ENCODE assay signal across 17 cellular contexts in genomic region chr21:37240978-37241377, GRCh38. TPM values are rescaled to one million over a fixed set of nuclear protein-coding genes. Genes with fewer than 3 reads are reported as not detected.
DNase-seq lines count a peak whose midpoint lies in the region; ATAC-seq and TF ChIP-seq lines count a peak whose summit lies in the region.
"Had no signal": no experiment of that assay in that cellular context is flagged by ENCODE, and none has a peak within 500 bp of the region (broad histone marks: within the 10 kb centered on the region; RNA-seq: fewer than 3 reads in every experiment).

No MANE protein-coding gene starts in this region.

- DNase-seq in activated naive CD4-positive, alpha-beta T cell treated with anti-CD3 and anti-CD28 coated beads, Interleukin-2, amount 50 U/mL, for 72 hours (ENCODE audit: low spot score in 2 of 2) = no peak
- DNase-seq in activated naive CD4-positive, alpha-beta T cell treated with anti-CD3 and anti-CD28 coated beads for 36 hours = no peak
- no peak for DNase-seq in WTC11 (ENCODE audit: low spot score)
- DNase-seq in immature natural killer cell = no peak
- DNase-seq in aorta = no peak
- DNase-seq in KBM-7 = no peak
- DNase-seq: CD8-positive, alpha-beta memory T cell; GF-D8; MG63; NCI-H1105; NCI-H187; NCI-H446 treated with DMSO at 0.1 percent for 48 hours; NCI-H748 treated with DMSO at 0.1 percent for 48 hours; PC-9 had no signal

- no peaks in the 10 kb centered on the region for H3K27me3 Mint-ChIP-seq in activated naive CD4-positive, alpha-beta T cell treated with anti-CD3 and anti-CD28 coated beads for 36 hours (ENCODE audit: low read depth)
- H3K27me3 Mint-ChIP-seq in WTC11 (ENCODE audit: low read depth) (no peaks in the 10 kb centered on the region), immature natural killer cell (ENCODE audit: low read depth in 3 of 3) (no peaks in the 10 kb centered on the region)
- H3K27me3 Mint-ChIP-seq: B cell; CD8-positive, alpha-beta memory T cell had no signal

- no peak overlapping the region for H3K4me3 Mint-ChIP-seq in activated naive CD4-positive, alpha-beta T cell treated with anti-CD3 and anti-CD28 coated beads for 36 hours
- no peak overlapping the region for H3K4me3 Mint-ChIP-seq in WTC11
- no peak overlapping the region for H3K4me3 Mint-ChIP-seq in immature natural killer cell
- H3K4me3 Mint-ChIP-seq: B cell; CD8-positive, alpha-beta memory T cell had no signal

- intact Hi-C loops in activated naive CD4-positive, alpha-beta T cell treated with anti-CD3 and anti-CD28 coated beads for 36 hours (cut with micrococcal nuclease) = no loop called here
- intact Hi-C loops in aorta (cut with DNase I) = no loop called here

- ATAC-seq in activated naive CD4-positive, alpha-beta T cell treated with anti-CD3 and anti-CD28 coated beads, Interleukin-2, amount 50 U/mL, for 72 hours = peak in 1 of 2 donors; percentile 61
- ATAC-seq in WTC11 = no peak
- no peak for ATAC-seq in GM18520 (IDR thresholded peaks at IDR 0.05; ENCODE audit: unreplicated experiment)
- no peak for ATAC-seq in aorta (ENCODE audit: low FRiP score)

- H3K4me3 ChIP-seq in aorta (ENCODE audit: low read length in 2 of 2) = no peak overlapping the region
- H3K4me3 ChIP-seq: MG63, PC-9 had no signal

- no peaks in the 10 kb centered on the region for H3K36me3 ChIP-seq in aorta (ENCODE audit: control insufficient read depth in 1 of 2, insufficient read depth in 2 of 2, low read length in 1 of 2)

- H3K27ac Mint-ChIP-seq in activated naive CD4-positive, alpha-beta T cell treated with anti-CD3 and anti-CD28 coated beads, Interleukin-2, amount 50 U/mL, for 72 hours = peak overlapping the region; percentile 8 to 25
- no peak overlapping the region for H3K27ac Mint-ChIP-seq in activated naive CD4-positive, alpha-beta T cell treated with anti-CD3 and anti-CD28 coated beads for 36 hours
- peak overlapping the region; percentile 39; the same call in 1 of the 2 replicates for H3K27ac Mint-ChIP-seq in WTC11
- peak overlapping the region in 5 of 6 donors; percentile 31 to 76 (median 56) for H3K27ac Mint-ChIP-seq in immature natural killer cell
- H3K27ac Mint-ChIP-seq: B cell had no signal

- no peaks in the 10 kb centered on the region for H3K4me1 ChIP-seq in aorta (ENCODE audit: control insufficient read depth in 1 of 2, insufficient read depth in 2 of 2, low read length in 2 of 2)

- no peaks in the 10 kb centered on the region for H3K9me3 Mint-ChIP-seq in activated naive CD4-positive, alpha-beta T cell treated with anti-CD3 and anti-CD28 coated beads, Interleukin-2, amount 50 U/mL, for 72 hours
- H3K9me3 Mint-ChIP-seq in activated naive CD4-positive, alpha-beta T cell treated with anti-CD3 and anti-CD28 coated beads for 36 hours = no peaks in the 10 kb centered on the region
- no peaks in the 10 kb centered on the region for H3K9me3 Mint-ChIP-seq in WTC11
- H3K9me3 Mint-ChIP-seq in immature natural killer cell = no peaks in the 10 kb centered on the region
- H3K9me3 Mint-ChIP-seq: CD8-positive, alpha-beta memory T cell had no signal

- no peaks in the 10 kb centered on the region for H3K9me3 ChIP-seq in aorta (ENCODE audit: control insufficient read depth, low read length)
- H3K9me3 ChIP-seq: MG63 had no signal

- 84 to 85% methylated on average over 8 of the region's 8 CpGs for WGBS in aorta, 2 donors

- CTCF ChIA-PET in activated naive CD4-positive, alpha-beta T cell treated with anti-CD3 and anti-CD28 coated beads for 36 hours (lab: Charles Lee) = no interaction called here
- CTCF ChIA-PET in WTC11 (lab: Charles Lee) = no interaction called here

- no peak overlapping the region for H3K27ac ChIP-seq in aorta (ENCODE audit: low read depth in 1 of 2, low read length in 2 of 2)
- H3K27ac ChIP-seq: KMS-11, PC-9 had no signal

- H3K4me1 Mint-ChIP-seq in activated naive CD4-positive, alpha-beta T cell treated with anti-CD3 and anti-CD28 coated beads for 36 hours (ENCODE audit: low read depth) = peaks cover 49% of the 10 kb centered on the region
- H3K4me1 Mint-ChIP-seq in WTC11 (peaks cover 28% of the 10 kb centered on the region), immature natural killer cell (peaks cover 81 to 92% of the 10 kb centered on the region in 2 donors)

- no peaks in the 10 kb centered on the region for H3K27me3 ChIP-seq in aorta (ENCODE audit: control insufficient read depth in 1 of 2, insufficient read depth in 2 of 2, low read length in 1 of 2)
- H3K27me3 ChIP-seq: MG63 had no signal

- no peak for TF ChIP-seq CTCF in WTC11 (IDR thresholded peaks at IDR 0.05)

- POLR2A ChIA-PET in WTC11 (lab: Charles Lee) = no interaction called here

- peaks cover 0 to 27% of the 10 kb centered on the region in 2 donors for H3K36me3 Mint-ChIP-seq in activated naive CD4-positive, alpha-beta T cell treated with anti-CD3 and anti-CD28 coated beads, Interleukin-2, amount 50 U/mL, for 72 hours
- H3K36me3 Mint-ChIP-seq in activated naive CD4-positive, alpha-beta T cell treated with anti-CD3 and anti-CD28 coated beads for 36 hours (ENCODE audit: low read depth) = peaks cover 17% of the 10 kb centered on the region
- peaks cover 23% of the 10 kb centered on the region for H3K36me3 Mint-ChIP-seq in WTC11
- peaks cover 7 to 18% (median 8%) of the 10 kb centered on the region in 3 donors for H3K36me3 Mint-ChIP-seq in immature natural killer cell

- in situ Hi-C loops in KBM-7 (cut with MboI; ENCODE audit: low pct_unique_long_range_greater_than_20kb, low sequenced_read_pairs) = no loop called here

TF ChIP-seq in WTC11, 78 proteins besides CTCF, POLR2A, EP300 and RAD21 (continues in another document):
- TF ChIP-seq, protein P1, sequence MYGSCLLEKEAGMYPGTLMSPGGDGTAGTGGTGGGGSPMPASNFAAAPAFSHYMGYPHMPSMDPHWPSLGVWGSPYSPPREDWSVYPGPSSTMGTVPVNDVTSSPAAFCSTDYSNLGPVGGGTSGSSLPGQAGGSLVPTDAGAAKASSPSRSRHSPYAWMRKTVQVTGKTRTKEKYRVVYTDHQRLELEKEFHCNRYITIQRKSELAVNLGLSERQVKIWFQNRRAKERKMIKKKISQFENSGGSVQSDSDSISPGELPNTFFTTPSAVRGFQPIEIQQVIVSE (CRISPR knock-in tag; IDR thresholded peaks at IDR 0.05; ENCODE audit: borderline replicate concordance) = no peak
- TF ChIP-seq PRDM15 (CRISPR knock-in tag; IDR thresholded peaks at IDR 0.05) (no peak), GABPB1 (CRISPR knock-in tag; IDR thresholded peaks at IDR 0.05) (no peak), ATF6 (CRISPR knock-in tag; IDR thresholded peaks at IDR 0.05) (no peak)
- TF ChIP-seq, protein P2, sequence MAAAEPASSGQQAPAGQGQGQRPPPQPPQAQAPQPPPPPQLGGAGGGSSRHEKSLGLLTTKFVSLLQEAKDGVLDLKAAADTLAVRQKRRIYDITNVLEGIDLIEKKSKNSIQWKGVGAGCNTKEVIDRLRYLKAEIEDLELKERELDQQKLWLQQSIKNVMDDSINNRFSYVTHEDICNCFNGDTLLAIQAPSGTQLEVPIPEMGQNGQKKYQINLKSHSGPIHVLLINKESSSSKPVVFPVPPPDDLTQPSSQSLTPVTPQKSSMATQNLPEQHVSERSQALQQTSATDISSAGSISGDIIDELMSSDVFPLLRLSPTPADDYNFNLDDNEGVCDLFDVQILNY (CRISPR knock-in tag; IDR thresholded peaks at IDR 0.05) = no peak

RNA-seq across cellular contexts. Expression of gene VPS26C, which starts 26.2 kb away (rescaled TPM):
- 10 to 100 TPM; 68.9 to 69.0 TPM for total RNA-seq in activated naive CD4-positive, alpha-beta T cell treated with anti-CD3 and anti-CD28 coated beads, Interleukin-2, amount 50 U/mL, for 72 hours
- total RNA-seq in activated naive CD4-positive, alpha-beta T cell treated with anti-CD3 and anti-CD28 coated beads for 36 hours = 10 to 100 TPM; 50.1 to 51.0 TPM
- 55.0 to 62.8 TPM (median 56.7 TPM) in 3 replicates for total RNA-seq in WTC11 (2021)
- 10 to 100 TPM; 67.7 to 95.1 (median 90.8) TPM for polyA plus RNA-seq in immature natural killer cell
- total RNA-seq in aorta = 10 to 100 TPM; 46.5 to 61.6 TPM
- polyA plus RNA-seq in aorta = 10 to 100 TPM; 32.4 to 37.9 TPM
